In genomic region chr15:39144051-39144450, GRCh38 we compare ENCODE assay signal across 17 cellular contexts.
DNase-seq lines count a peak whose midpoint lies in the region; ATAC-seq and TF ChIP-seq lines count a peak whose summit lies in the region.
"Had no signal": no experiment of that assay in that cellular context is flagged by ENCODE, and none has a peak within 500 bp of the region (broad histone marks: within the 10 kb centered on the region; RNA-seq: fewer than 3 reads in every experiment).

No MANE protein-coding gene starts in this region.

- peaks cover 6% of the 10 kb centered on the region for H3K9me3 Mint-ChIP-seq in T-helper 1 cell treated with Interleukin-12 subunit alpha and Interleukin-12 subunit beta and Interleukin-4 antibody, amounts not matched to agents 30 μg/mL and 1 μg/mL, for 36 hours
- no peaks in the 10 kb centered on the region for H3K9me3 Mint-ChIP-seq in natural killer cell treated with Interleukin-12 subunit alpha and Interleukin-12 subunit beta and Interleukin-15 and Interleukin-18, amount 100 ng/mL, for 72 hours
- H3K9me3 Mint-ChIP-seq in natural killer cell (no peaks in the 10 kb centered on the region), mesothelial cell of epicardium (peaks cover 3% of the 10 kb centered on the region)

- H3K27ac ChIP-seq in vagina (no peak overlapping the region), suprapubic skin (no peak overlapping the region), testis (no peak overlapping the region)

- WGBS in suprapubic skin = 65% methylated on average over 2 of the region's 2 CpGs
- WGBS in testis, 2 donors = 68 to 96% methylated on average over 2 of the region's 2 CpGs

- DNase-seq in T-helper 1 cell = no peak
- no peak for DNase-seq in natural killer cell treated with Interleukin-12 subunit alpha and Interleukin-12 subunit beta and Interleukin-15 and Interleukin-18, amount 100 ng/mL, for 72 hours (ENCODE audit: low spot score)
- no peak for DNase-seq in natural killer cell
- no peak for DNase-seq in mesothelial cell of epicardium (ENCODE audit: low spot score in 2 of 2, unreplicated experiment in 2 of 2)
- DNase-seq in vagina (ENCODE audit: extremely low spot score in 2 of 2) = no peak
- DNase-seq in suprapubic skin (ENCODE audit: low spot score in 2 of 2) = no peak
- DNase-seq in testis = no peak
- DNase-seq: 8988T; COR-L47; DMS 273 treated with DMSO at 0.1 percent for 48 hours; DND-41; GOT3; NCI-H1105 treated with DMSO at 0.1 percent for 48 hours; NCI-H1694 treated with DMSO at 0.1 percent for 48 hours; NK-92 treated with Interleukin-12 subunit alpha and Interleukin-12 subunit beta, amount 100 ng/mL, for 24 hours had no signal

- H3K4me1 Mint-ChIP-seq in T-helper 1 cell treated with Interleukin-12 subunit alpha and Interleukin-12 subunit beta and Interleukin-4 antibody, amounts not matched to agents 30 μg/mL and 1 μg/mL, for 36 hours (ENCODE audit: low read depth) = peaks cover 34% of the 10 kb centered on the region
- H3K4me1 Mint-ChIP-seq in natural killer cell treated with Interleukin-12 subunit alpha and Interleukin-12 subunit beta and Interleukin-15 and Interleukin-18, amount 100 ng/mL, for 72 hours (ENCODE audit: low read depth in 2 of 2) = peaks cover 4 to 5% of the 10 kb centered on the region in 2 donors
- H3K4me1 Mint-ChIP-seq in natural killer cell (no peaks in the 10 kb centered on the region), mesothelial cell of epicardium (peaks cover 23% of the 10 kb centered on the region)
- H3K4me1 Mint-ChIP-seq: CD14-positive monocyte had no signal

- H3K36me3 ChIP-seq in vagina = no peaks in the 10 kb centered on the region
- H3K36me3 ChIP-seq in suprapubic skin = no peaks in the 10 kb centered on the region
- H3K36me3 ChIP-seq in testis (ENCODE audit: low read depth, missing control alignments) = no peaks in the 10 kb centered on the region

- H3K4me3 Mint-ChIP-seq in T-helper 1 cell treated with Interleukin-12 subunit alpha and Interleukin-12 subunit beta and Interleukin-4 antibody, amounts not matched to agents 30 μg/mL and 1 μg/mL, for 36 hours = peak overlapping the region; percentile 1
- H3K4me3 Mint-ChIP-seq in natural killer cell treated with Interleukin-12 subunit alpha and Interleukin-12 subunit beta and Interleukin-15 and Interleukin-18, amount 100 ng/mL, for 72 hours = peak overlapping the region; percentile 44
- H3K4me3 Mint-ChIP-seq in natural killer cell (no peak overlapping the region), mesothelial cell of epicardium (no peak overlapping the region)
- H3K4me3 Mint-ChIP-seq: CD14-positive monocyte had no signal

- ATAC-seq in natural killer cell treated with Interleukin-12 subunit alpha and Interleukin-12 subunit beta and Interleukin-15 and Interleukin-18, amount 100 ng/mL, for 72 hours = no peak
- ATAC-seq in natural killer cell = no peak

- no peak for TF ChIP-seq EP300 in suprapubic skin (IDR thresholded peaks at IDR 0.05)

- no peaks in the 10 kb centered on the region for H3K4me1 ChIP-seq in vagina
- no peaks in the 10 kb centered on the region for H3K4me1 ChIP-seq in suprapubic skin
- no peaks in the 10 kb centered on the region for H3K4me1 ChIP-seq in testis

- no peaks in the 10 kb centered on the region for H3K27me3 Mint-ChIP-seq in T-helper 1 cell treated with Interleukin-12 subunit alpha and Interleukin-12 subunit beta and Interleukin-4 antibody, amounts not matched to agents 30 μg/mL and 1 μg/mL, for 36 hours (ENCODE audit: low read depth)
- peaks cover 9 to 11% of the 10 kb centered on the region in 2 donors for H3K27me3 Mint-ChIP-seq in natural killer cell treated with Interleukin-12 subunit alpha and Interleukin-12 subunit beta and Interleukin-15 and Interleukin-18, amount 100 ng/mL, for 72 hours
- H3K27me3 Mint-ChIP-seq in natural killer cell (ENCODE audit: low read depth in 2 of 2) = peaks cover 0 to 6% of the 10 kb centered on the region in 2 donors
- no peaks in the 10 kb centered on the region for H3K27me3 Mint-ChIP-seq in mesothelial cell of epicardium (ENCODE audit: low read depth)

- H3K9me3 ChIP-seq in vagina = no peaks in the 10 kb centered on the region
- no peaks in the 10 kb centered on the region for H3K9me3 ChIP-seq in suprapubic skin
- H3K9me3 ChIP-seq in testis = no peaks in the 10 kb centered on the region

- no peak for TF ChIP-seq CTCF in natural killer cell (IDR thresholded peaks at IDR 0.05)
- no peak for TF ChIP-seq CTCF in mesothelial cell of epicardium (IDR thresholded peaks at IDR 0.05; ENCODE audit: unreplicated experiment)
- no peak for TF ChIP-seq CTCF in vagina (IDR thresholded peaks at IDR 0.05)
- TF ChIP-seq CTCF in suprapubic skin (IDR thresholded peaks at IDR 0.05) = no peak
- TF ChIP-seq CTCF in testis (IDR thresholded peaks at IDR 0.05) = no peak

- H3K27ac Mint-ChIP-seq in T-helper 1 cell treated with Interleukin-12 subunit alpha and Interleukin-12 subunit beta and Interleukin-4 antibody, amounts not matched to agents 30 μg/mL and 1 μg/mL, for 36 hours = peak overlapping the region; percentile 79
- H3K27ac Mint-ChIP-seq in natural killer cell treated with Interleukin-12 subunit alpha and Interleukin-12 subunit beta and Interleukin-15 and Interleukin-18, amount 100 ng/mL, for 72 hours = no peak overlapping the region
- H3K27ac Mint-ChIP-seq in natural killer cell = no peak overlapping the region
- peak overlapping the region; percentile 27 for H3K27ac Mint-ChIP-seq in mesothelial cell of epicardium
- H3K27ac Mint-ChIP-seq: CD14-positive monocyte had no signal

- TF ChIP-seq POLR2A in vagina (IDR thresholded peaks at IDR 0.05) (no peak), suprapubic skin (IDR thresholded peaks at IDR 0.05) (no peak), testis (IDR thresholded peaks at IDR 0.05) (no peak)

- intact Hi-C loops in natural killer cell (cut with micrococcal nuclease) (no loop called here), vagina (cut with DNase I) (no loop called here), testis (cut with DNase I; ENCODE audit: low total_unique reads) (no loop called here)

- peaks cover 11% of the 10 kb centered on the region for H3K36me3 Mint-ChIP-seq in T-helper 1 cell treated with Interleukin-12 subunit alpha and Interleukin-12 subunit beta and Interleukin-4 antibody, amounts not matched to agents 30 μg/mL and 1 μg/mL, for 36 hours (ENCODE audit: low read depth)
- no peaks in the 10 kb centered on the region for H3K36me3 Mint-ChIP-seq in natural killer cell treated with Interleukin-12 subunit alpha and Interleukin-12 subunit beta and Interleukin-15 and Interleukin-18, amount 100 ng/mL, for 72 hours
- no peaks in the 10 kb centered on the region for H3K36me3 Mint-ChIP-seq in natural killer cell
- H3K36me3 Mint-ChIP-seq in mesothelial cell of epicardium = no peaks in the 10 kb centered on the region
- H3K36me3 Mint-ChIP-seq: CD14-positive monocyte had no signal

- H3K27me3 ChIP-seq in vagina (no peaks in the 10 kb centered on the region), suprapubic skin (no peaks in the 10 kb centered on the region), testis (no peaks in the 10 kb centered on the region)

- H3K4me3 ChIP-seq in vagina (no peak overlapping the region), suprapubic skin (no peak overlapping the region), testis (no peak overlapping the region)

Comparison
In these comparisons a context has a peak if more than half of its experiments do, and no peak if none do; other contexts are left out.
1. H3K4me3 Mint-ChIP-seq: peak in T-helper 1 cell treated with Interleukin-12 subunit alpha and Interleukin-12 subunit beta and Interleukin-4 antibody, amounts not matched to agents 30 μg/mL and 1 μg/mL, for 36 hours (single experiment) and natural killer cell treated with Interleukin-12 subunit alpha and Interleukin-12 subunit beta and Interleukin-15 and Interleukin-18, amount 100 ng/mL, for 72 hours (single experiment); none in natural killer cell (single experiment) and mesothelial cell of epicardium (single experiment).
2. H3K27ac Mint-ChIP-seq: peak in T-helper 1 cell treated with Interleukin-12 subunit alpha and Interleukin-12 subunit beta and Interleukin-4 antibody, amounts not matched to agents 30 μg/mL and 1 μg/mL, for 36 hours (single experiment) and mesothelial cell of epicardium (single experiment); none in natural killer cell treated with Interleukin-12 subunit alpha and Interleukin-12 subunit beta and Interleukin-15 and Interleukin-18, amount 100 ng/mL, for 72 hours (0 of 2) and natural killer cell (0 of 2).